ENCODE assay signal across 8 cellular contexts in the genomic region with DNA sequence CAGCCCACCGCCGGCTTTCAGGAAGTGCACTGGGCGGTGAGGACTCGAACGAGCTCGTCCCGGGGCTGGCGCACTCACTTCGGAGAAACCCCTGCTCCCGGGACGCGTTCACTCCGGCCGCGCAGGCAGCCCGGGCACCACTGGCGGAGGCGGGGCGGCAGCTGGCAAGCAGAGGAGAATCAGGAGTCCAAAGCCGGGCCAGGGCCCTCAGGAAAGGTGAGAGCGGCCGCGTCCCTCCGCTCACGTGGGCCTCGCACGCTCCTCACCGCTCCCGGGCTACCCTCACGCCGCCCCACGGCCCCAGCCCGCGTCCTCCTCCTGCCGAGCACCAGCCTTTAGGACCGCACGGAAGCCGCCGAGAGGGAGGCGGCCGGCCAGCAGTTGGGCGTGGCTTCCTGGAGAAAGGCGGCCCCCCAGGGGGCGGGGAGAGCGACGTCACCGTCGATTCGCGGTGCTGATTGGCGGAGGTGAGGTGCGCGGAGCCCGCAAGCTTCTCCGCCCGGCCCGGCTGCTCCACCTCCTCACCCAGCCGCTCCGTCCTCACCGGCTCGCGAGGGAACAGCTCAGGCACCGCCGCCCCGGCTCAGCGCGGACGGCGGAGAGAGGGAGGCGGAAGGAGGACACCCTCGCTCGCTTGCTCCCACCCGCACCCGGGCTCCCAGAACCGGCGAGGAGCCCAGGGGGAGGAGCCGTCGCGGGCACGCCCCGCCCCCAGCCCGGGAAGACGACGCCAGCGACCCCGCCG. TPM values are rescaled to one million over a fixed set of nuclear protein-coding genes. Genes with fewer than 3 reads are reported as not detected.
DNase-seq lines count a peak whose midpoint lies in the region; ATAC-seq and TF ChIP-seq lines count a peak whose summit lies in the region.

Gene ZCCHC2 (plus strand): TSS at position 516 of the 745 bp plus-strand sequence. CDS start 400 bp downstream, outside the sequence.

- H3K27ac ChIP-seq in right atrium auricular region (peak within 1 kb of the TSS; percentile 99), uterus (peak within 1 kb of the TSS; percentile 96 to 98)

- peak; percentile 84 to 96 for TF ChIP-seq POLR2A in uterus (IDR thresholded peaks at IDR 0.05)

- ATAC-seq in GM18499 (IDR thresholded peaks at IDR 0.05; ENCODE audit: insufficient read depth, unreplicated experiment) (peak; percentile 60), HG02943 (IDR thresholded peaks at IDR 0.05; ENCODE audit: low read depth, unreplicated experiment) (peak; percentile 66)

- H3K27me3 ChIP-seq in right atrium auricular region: no peaks in the 10 kb centered on the region
- no peaks in the 10 kb centered on the region for H3K27me3 ChIP-seq in uterus

- TF ChIP-seq CTCF in right atrium auricular region (IDR thresholded peaks at IDR 0.05) (no peak), uterus (IDR thresholded peaks at IDR 0.05) (peak in 1 of 4 experiments; percentile 7)

- no peaks in the 10 kb centered on the region for H3K36me3 ChIP-seq in right atrium auricular region
- no peaks in the 10 kb centered on the region for H3K36me3 ChIP-seq in uterus

- DNase-seq in NCI-H187 treated with DMSO at 0.1 percent for 48 hours (lab: John Stamatoyannopoulos, UW) (peak; percentile 28), anterior cingulate cortex (lab: John Stamatoyannopoulos, UW) (peak; percentile 83 to 99 (median 98)), right atrium auricular region (ENCODE audit: low spot score) (peak; percentile 98), pulmonary artery endothelial cell (ENCODE audit: low read depth, low spot score) (peak; percentile 92), uterus (peak; percentile 97 to 99)

- peak within 1 kb of the TSS; percentile 80 to 86 for H3K4me3 ChIP-seq in right atrium auricular region
- peak within 1 kb of the TSS; percentile 83 to 98 for H3K4me3 ChIP-seq in uterus

- H3K4me1 ChIP-seq in right atrium auricular region: peaks cover 0 to 22% of the 10 kb centered on the region in 2 donors
- H3K4me1 ChIP-seq in uterus: peaks cover 0 to 5% of the 10 kb centered on the region in 2 donors

- no peaks in the 10 kb centered on the region for H3K9me3 ChIP-seq in right atrium auricular region
- no peaks in the 10 kb centered on the region for H3K9me3 ChIP-seq in uterus

- intact Hi-C loops in T-helper 2 cell treated with Interferon-gamma antibody and Interleukin-4, amounts not matched to agents 100 ng/mL and 5 ng/mL, for 36 hours (cut with micrococcal nuclease): loop anchor here (1.0 to 10.0 kb wide), 9 partner anchors 16 to 900 kb away; partner anchors contain the start of genes BCL2, PHLPP1, PIGN and RELCH
- intact Hi-C loops in uterus (cut with DNase I; ENCODE audit: low total_unique reads): no loop called here

RNA-seq across cellular contexts. Expression of gene ZCCHC2, which starts in this region (rescaled TPM):
- total RNA-seq in T-helper 2 cell treated with Interferon-gamma antibody and Interleukin-4, amounts not matched to agents 100 ng/mL and 5 ng/mL, for 36 hours: 43.0 and 43.4 TPM in 2 replicates
- total RNA-seq in right atrium auricular region (10 to 100 TPM; 12.9 to 16.8 TPM), pulmonary artery endothelial cell (15.6 and 24.2 TPM in 2 replicates), uterus (10 to 100 TPM in 3 of 4 donors, 1 to 10 TPM in 1; 7.4 to 44.8 (median 15.5) TPM)

Comparison
In these comparisons a context has a peak if more than half of its experiments do, and no peak if none do; other contexts are left out.
1. Peak in every context shown above with its lines: DNase-seq, ATAC-seq, H3K4me3 ChIP-seq and H3K27ac ChIP-seq.
2. DNase-seq: peak in every context shown above with its lines; median percentile 98 in anterior cingulate cortex; 98 in right atrium auricular region; 98 in uterus; 92 in pulmonary artery endothelial cell; 28 in NCI-H187 treated with DMSO at 0.1 percent for 48 hours.